ENCODE assay signal across 11 cellular contexts in the genomic region with DNA sequence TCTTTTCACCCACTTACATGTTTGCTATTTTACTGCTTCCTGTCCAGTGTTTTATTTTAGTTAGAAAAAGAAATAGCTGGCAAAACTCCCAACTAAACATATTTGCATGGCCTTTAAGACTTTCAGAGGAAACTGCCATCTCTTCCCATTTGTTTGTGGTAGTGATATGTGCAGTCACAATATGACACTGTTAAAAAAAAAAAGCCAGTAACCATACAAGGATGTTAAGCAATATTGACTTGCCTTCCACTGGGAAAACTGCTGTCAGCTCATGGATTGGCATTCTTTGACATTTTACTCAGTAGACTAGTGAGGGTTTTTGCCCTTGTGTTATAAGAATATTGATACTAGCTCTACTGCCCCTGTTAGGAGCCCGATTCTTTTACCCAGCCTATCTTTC. TPM values are rescaled to one million over a fixed set of nuclear protein-coding genes. Genes with fewer than 3 reads are reported as not detected.
"Had no signal": no experiment of that assay in that cellular context is flagged by ENCODE, and none has a peak within 500 bp of the region (broad histone marks: within the 10 kb centered on the region; RNA-seq: fewer than 3 reads in every experiment).

No MANE protein-coding gene starts in this region.

- ATAC-seq: activated CD4-positive, alpha-beta T cell treated with anti-CD3 and anti-CD28 coated beads for 36 hours; esophagus mucosa; naive thymus-derived CD4-positive, alpha-beta T cell; stimulated activated naive CD8-positive, alpha-beta T cell treated with anti-CD3 and anti-CD28 coated beads, Interleukin-15, amount 100 ng/mL, for 72 hours; T-helper 17 cell had no signal

- DNase-seq: activated CD4-positive, alpha-beta T cell treated with anti-CD3 and anti-CD28 coated beads for 36 hours; activated CD4-positive, alpha-beta T cell treated with anti-CD3 and anti-CD28 coated beads, Interleukin-2, amount 50 U/mL, for 48 hours; activated gamma-delta T cell; adrenal gland; mesendoderm; naive thymus-derived CD4-positive, alpha-beta T cell; posterior cingulate gyrus; stimulated activated naive CD8-positive, alpha-beta T cell treated with anti-CD3 and anti-CD28 coated beads, Interleukin-15, amount 100 ng/mL, for 72 hours; T-helper 17 cell had no signal

- H3K4me3 ChIP-seq: adrenal gland, coronary artery had no signal

RNA-seq across cellular contexts. Expression of gene XIRP2, which starts 29.2 kb away (rescaled TPM):
- total RNA-seq: activated CD4-positive, alpha-beta T cell treated with anti-CD3 and anti-CD28 coated beads for 36 hours; naive thymus-derived CD4-positive, alpha-beta T cell had no signal
